In genomic region chr13:114177245-114178010, GRCh38 we compare ENCODE assay signal across 31 cellular contexts. TPM values are rescaled to one million over a fixed set of nuclear protein-coding genes. Genes with fewer than 3 reads are reported as not detected.
DNase-seq lines count a peak whose midpoint lies in the region; ATAC-seq and TF ChIP-seq lines count a peak whose summit lies in the region.
"Had no signal": no experiment of that assay in that cellular context is flagged by ENCODE, and none has a peak within 500 bp of the region (broad histone marks: within the 10 kb centered on the region; RNA-seq: fewer than 3 reads in every experiment).

No MANE protein-coding gene starts in this region.

- ATAC-seq in PC-3 (0 out of 2 replicates have a peak, but pooled peaks have one; percentile 48), HG03439 (IDR thresholded peaks at IDR 0.05; ENCODE audit: unreplicated experiment) (no peak), HG03039 (IDR thresholded peaks at IDR 0.05; ENCODE audit: unreplicated experiment) (no peak)
- ATAC-seq: activated CD8-positive, alpha-beta T cell treated with anti-CD3 and anti-CD28 coated beads for 36 hours; left ventricle myocardium superior; Right ventricle myocardium inferior had no signal

- peaks cover 30% of the 10 kb centered on the region for H3K4me1 Mint-ChIP-seq in activated naive CD4-positive, alpha-beta T cell treated with anti-CD3 and anti-CD28 coated beads for 36 hours (ENCODE audit: low read depth)
- peaks cover 15% of the 10 kb centered on the region for H3K4me1 Mint-ChIP-seq in activated naive CD4-positive, alpha-beta T cell treated with anti-CD3 and anti-CD28 coated beads, Interleukin-2, amount 10 ng/mL, durations not matched to agents 7 days and 5 days
- peaks cover 47 to 70% of the 10 kb centered on the region in 2 donors for H3K4me1 Mint-ChIP-seq in immature natural killer cell

- intact Hi-C loops in activated naive CD4-positive, alpha-beta T cell treated with anti-CD3 and anti-CD28 coated beads for 36 hours (cut with micrococcal nuclease) = no loop called here
- intact Hi-C loops in PC-3 (cut with micrococcal nuclease) = no loop called here

- no peaks in the 10 kb centered on the region for H3K36me3 ChIP-seq in PC-3 (ENCODE audit: low read depth, low read length)
- H3K36me3 ChIP-seq: neutrophil, right lobe of liver, stomach had no signal

- H3K4me3 ChIP-seq in PC-3 (ENCODE audit: low read length) = no peak overlapping the region
- H3K4me3 ChIP-seq: A549, coronary artery, right lobe of liver, stomach had no signal

- no peaks in the 10 kb centered on the region for H3K9me3 ChIP-seq in PC-3 (ENCODE audit: low read length)
- H3K9me3 ChIP-seq: A549, right lobe of liver had no signal

- H3K9me2 ChIP-seq in PC-3 (replicated peaks; ENCODE audit: low read length) = no peaks in the 10 kb centered on the region

- no peaks in the 10 kb centered on the region for H3K27me3 ChIP-seq in PC-3 (ENCODE audit: low read length)
- H3K27me3 ChIP-seq: right lobe of liver had no signal

- DNase-seq in activated naive CD4-positive, alpha-beta T cell treated with anti-CD3 and anti-CD28 coated beads for 36 hours = no peak
- no peak for DNase-seq in activated naive CD4-positive, alpha-beta T cell treated with anti-CD3 and anti-CD28 coated beads, Interleukin-2, amount 10 ng/mL, durations not matched to agents 7 days and 5 days
- DNase-seq in PC-3 (no peak), immature natural killer cell (peak in 1 of 3 donors; percentile 28), NCI-H2227 (lab: John Stamatoyannopoulos, UW; ENCODE audit: unreplicated experiment) (no peak)
- DNase-seq in activated CD8-positive, alpha-beta memory T cell treated with anti-CD3 and anti-CD28 coated beads, Interleukin-2, amount 50 U/mL, for 48 hours = no peak
- DNase-seq: activated CD4-positive, alpha-beta T cell treated with anti-CD3 and anti-CD28 coated beads for 1 hour; activated CD8-positive, alpha-beta T cell treated with anti-CD3 and anti-CD28 coated beads for 36 hours; activated T-cell treated with anti-CD3 and anti-CD28 coated beads for 4 hours; AML-193; DMS153; effector CD8-positive, alpha-beta T cell; islet precursor cell; left ventricle myocardium superior; mesendoderm; NCI-H1048; NCI-H1694 treated with DMSO at 0.1 percent for 48 hours; NCI-H2171; NCI-H510A; right lobe of liver; stomach; T-helper 2 cell had no signal

- H3K4me1 ChIP-seq in PC-3 (ENCODE audit: insufficient read depth, low read length) = no peaks in the 10 kb centered on the region
- H3K4me1 ChIP-seq: A549, right lobe of liver, stomach had no signal

- no peaks in the 10 kb centered on the region for H3K79me2 ChIP-seq in PC-3 (ENCODE audit: low read length)

- TF ChIP-seq CTCF in PC-3 (conservative IDR thresholded peaks at IDR 0.05; ENCODE audit: low read depth, low read length) = no peak

- no peaks in the 10 kb centered on the region for H3F3A ChIP-seq in PC-3 (ENCODE audit: low read length, unreplicated experiment)

- no peaks in the 10 kb centered on the region for H3K27me3 Mint-ChIP-seq in activated naive CD4-positive, alpha-beta T cell treated with anti-CD3 and anti-CD28 coated beads for 36 hours (ENCODE audit: low read depth)
- H3K27me3 Mint-ChIP-seq in activated naive CD4-positive, alpha-beta T cell treated with anti-CD3 and anti-CD28 coated beads, Interleukin-2, amount 10 ng/mL, durations not matched to agents 7 days and 5 days = peaks cover 43% of the 10 kb centered on the region
- peaks cover 0 to 14% (median 5%) of the 10 kb centered on the region in 3 donors for H3K27me3 Mint-ChIP-seq in immature natural killer cell (ENCODE audit: low read depth in 3 of 3)
- H3K27me3 Mint-ChIP-seq: activated CD8-positive, alpha-beta T cell treated with anti-CD3 and anti-CD28 coated beads for 36 hours had no signal

- no peaks in the 10 kb centered on the region for H4K20me1 ChIP-seq in PC-3 (ENCODE audit: low read length)

- H3K9ac ChIP-seq in PC-3 (ENCODE audit: low read length) = no peak overlapping the region

- CTCF ChIA-PET in activated naive CD4-positive, alpha-beta T cell treated with anti-CD3 and anti-CD28 coated beads for 36 hours (lab: Charles Lee) = interaction anchor here (0.6 to 0.7 kb wide), 3 partner anchors 89 to 337 kb away, joined by 3 to 4 read pairs (median 4); no protein-coding TSS in a partner anchor
- CTCF ChIA-PET in activated naive CD4-positive, alpha-beta T cell treated with anti-CD3 and anti-CD28 coated beads, Interleukin-2, amount 10 ng/mL, durations not matched to agents 7 days and 5 days (lab: Charles Lee) = no interaction called here
- CTCF ChIA-PET in PC-3 (lab: Charles Lee) = no interaction called here

- no peak overlapping the region for H3K4me2 ChIP-seq in PC-3 (ENCODE audit: low read length)
- H3K4me2 ChIP-seq: A549 had no signal

- no TSS peak for BruUV-seq in PC-3 (replicated peaks; lab: Mats Ljungman, UMichigan)

- no peak overlapping the region for H3K4me3 Mint-ChIP-seq in activated naive CD4-positive, alpha-beta T cell treated with anti-CD3 and anti-CD28 coated beads for 36 hours
- H3K4me3 Mint-ChIP-seq in activated naive CD4-positive, alpha-beta T cell treated with anti-CD3 and anti-CD28 coated beads, Interleukin-2, amount 10 ng/mL, durations not matched to agents 7 days and 5 days = no peak overlapping the region
- H3K4me3 Mint-ChIP-seq in immature natural killer cell = peak overlapping the region in 3 of 5 donors; percentile 0 to 43 (median 42)
- H3K4me3 Mint-ChIP-seq: activated CD8-positive, alpha-beta T cell treated with anti-CD3 and anti-CD28 coated beads for 36 hours had no signal

- no peaks in the 10 kb centered on the region for H3K36me3 Mint-ChIP-seq in activated naive CD4-positive, alpha-beta T cell treated with anti-CD3 and anti-CD28 coated beads for 36 hours (ENCODE audit: low read depth)
- H3K36me3 Mint-ChIP-seq in activated naive CD4-positive, alpha-beta T cell treated with anti-CD3 and anti-CD28 coated beads, Interleukin-2, amount 10 ng/mL, durations not matched to agents 7 days and 5 days = peaks cover 16% of the 10 kb centered on the region
- peaks cover 3 to 9% (median 6%) of the 10 kb centered on the region in 3 donors for H3K36me3 Mint-ChIP-seq in immature natural killer cell

- POLR2A ChIA-PET in PC-3 (lab: Charles Lee; ENCODE audit: unreplicated experiment) = no interaction called here

- H3K27ac Mint-ChIP-seq in activated naive CD4-positive, alpha-beta T cell treated with anti-CD3 and anti-CD28 coated beads for 36 hours = peak overlapping the region; percentile 9
- no peak overlapping the region for H3K27ac Mint-ChIP-seq in activated naive CD4-positive, alpha-beta T cell treated with anti-CD3 and anti-CD28 coated beads, Interleukin-2, amount 10 ng/mL, durations not matched to agents 7 days and 5 days
- peak overlapping the region in 4 of 6 donors; percentile 13 to 43 (median 30) for H3K27ac Mint-ChIP-seq in immature natural killer cell
- H3K27ac Mint-ChIP-seq: activated CD8-positive, alpha-beta T cell treated with anti-CD3 and anti-CD28 coated beads for 36 hours; activated T-helper 2 cell treated with anti-CD3 and anti-CD28 coated beads, Interferon-gamma antibody, Interleukin-2, Interleukin-4, amounts not matched to agents 10 μg/mL and 5 μg/mL and 100 μg/mL, durations not matched to agents 14 hours and 24 hours and 36 hours; progenitor cell of endocrine pancreas had no signal

- peaks cover 13% of the 10 kb centered on the region for H3K9me3 Mint-ChIP-seq in activated naive CD4-positive, alpha-beta T cell treated with anti-CD3 and anti-CD28 coated beads for 36 hours
- peaks cover 27% of the 10 kb centered on the region for H3K9me3 Mint-ChIP-seq in activated naive CD4-positive, alpha-beta T cell treated with anti-CD3 and anti-CD28 coated beads, Interleukin-2, amount 10 ng/mL, durations not matched to agents 7 days and 5 days
- H3K9me3 Mint-ChIP-seq in immature natural killer cell = peaks cover 0 to 10% (median 4%) of the 10 kb centered on the region in 6 donors

- H2AFZ ChIP-seq in PC-3 (ENCODE audit: low read length) = no peak overlapping the region

- H3K27ac ChIP-seq in PC-3 (ENCODE audit: low read length) = no peak overlapping the region
- H3K27ac ChIP-seq: A549, coronary artery, epithelial cell of prostate, neutrophil, right lobe of liver, stomach had no signal

RNA-seq across cellular contexts. Expression of gene CFAP97D2, which starts 1.6 kb away (rescaled TPM):
- under 1 TPM in 1 of 2 experiments, not detected in 1; 0.17 TPM for total RNA-seq in activated naive CD4-positive, alpha-beta T cell treated with anti-CD3 and anti-CD28 coated beads for 36 hours
- not detected in 2 replicates for total RNA-seq in PC-3 (2014; rRNA removed)
- polyA plus RNA-seq in immature natural killer cell = 1 to 10 TPM in 1 of 3 donors, under 1 TPM in 2; 0.40 to 1.0 (median 0.44) TPM
- total RNA-seq: activated CD8-positive, alpha-beta T cell treated with anti-CD3 and anti-CD28 coated beads for 36 hours; activated T-helper 2 cell treated with anti-CD3 and anti-CD28 coated beads, Interferon-gamma antibody, Interleukin-2, Interleukin-4, amounts not matched to agents 10 μg/mL and 5 μg/mL and 100 μg/mL, durations not matched to agents 14 hours and 24 hours and 36 hours; left ventricle myocardium superior; progenitor cell of endocrine pancreas; right lobe of liver; Right ventricle myocardium inferior; stomach had no signal
- polyA plus RNA-seq: A549, stomach had no signal

RNA-seq across cellular contexts. Expression of gene RASA3, which starts 45.0 kb away (rescaled TPM):
- 10 to 100 TPM; 48.3 to 48.8 TPM for total RNA-seq in activated naive CD4-positive, alpha-beta T cell treated with anti-CD3 and anti-CD28 coated beads for 36 hours
- total RNA-seq in PC-3 (2014; rRNA removed) = 9.1 and 9.4 TPM in 2 replicates
- 100 to 1,000 TPM in 1 of 3 donors, 10 to 100 TPM in 2; 37.4 to 153 (median 64.8) TPM for polyA plus RNA-seq in immature natural killer cell

RNA-seq across cellular contexts. Expression of gene CDC16, which starts 57.3 kb away (rescaled TPM):
- total RNA-seq in activated naive CD4-positive, alpha-beta T cell treated with anti-CD3 and anti-CD28 coated beads for 36 hours = 10 to 100 TPM; 67.2 to 69.5 TPM
- 16.0 and 21.0 TPM in 2 replicates for total RNA-seq in PC-3 (2014; rRNA removed)
- 10 to 100 TPM; 16.0 to 33.1 (median 30.1) TPM for polyA plus RNA-seq in immature natural killer cell

Comparison
In these comparisons a context has a peak if more than half of its experiments do, and no peak if none do; other contexts are left out.
1. H3K4me3 Mint-ChIP-seq: peak in immature natural killer cell (3 of 5); none in activated naive CD4-positive, alpha-beta T cell treated with anti-CD3 and anti-CD28 coated beads for 36 hours (single experiment) and activated naive CD4-positive, alpha-beta T cell treated with anti-CD3 and anti-CD28 coated beads, Interleukin-2, amount 10 ng/mL, durations not matched to agents 7 days and 5 days (single experiment).